1 cellular context compared by ENCODE assay signal in the genomic region with DNA sequence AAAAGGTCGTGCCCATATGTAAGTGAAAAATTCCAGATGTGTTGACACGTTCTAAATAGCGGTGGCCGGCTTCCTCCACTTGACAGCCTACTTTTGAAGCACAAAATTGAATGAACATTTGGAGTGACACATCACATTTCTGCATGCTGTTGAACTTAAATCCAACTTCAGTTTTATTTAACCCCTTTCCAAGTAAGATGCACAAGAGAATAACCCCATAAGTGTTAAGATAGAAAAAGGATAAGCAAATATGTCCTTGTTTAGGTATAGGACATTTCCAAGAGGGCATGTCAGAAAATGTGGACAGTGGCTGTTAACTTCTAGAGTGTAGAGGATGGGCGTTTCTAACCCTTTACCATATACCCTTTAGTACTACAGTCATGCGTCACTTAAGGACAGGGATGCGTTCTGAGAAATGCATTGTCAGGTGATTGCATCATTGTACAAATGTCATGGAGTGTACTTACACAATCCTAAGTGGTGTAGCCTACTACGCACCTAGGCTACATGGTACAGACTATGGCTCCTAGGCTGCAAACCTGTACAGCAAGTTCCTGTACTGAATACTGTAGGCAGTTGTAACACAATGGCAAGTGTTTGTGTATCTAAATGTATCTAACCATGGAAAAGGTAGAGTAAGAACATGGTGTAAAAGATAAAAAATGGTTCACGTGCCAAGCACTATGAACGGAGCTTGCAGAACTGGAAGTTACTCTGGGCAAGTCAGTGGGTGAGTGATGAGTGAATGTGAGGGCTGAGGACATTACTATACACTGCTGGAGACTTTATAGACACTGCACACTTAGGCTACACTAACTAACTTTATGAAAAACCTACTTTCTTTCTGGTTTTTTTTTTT.
TF ChIP-seq lines count a peak whose summit lies in the region.

No MANE protein-coding gene starts in this region.

TF ChIP-seq in K562, 482 proteins besides CTCF, POLR2A, EP300 and RAD21 (continued from another document and continues in another):
- TF ChIP-seq, protein P1, sequence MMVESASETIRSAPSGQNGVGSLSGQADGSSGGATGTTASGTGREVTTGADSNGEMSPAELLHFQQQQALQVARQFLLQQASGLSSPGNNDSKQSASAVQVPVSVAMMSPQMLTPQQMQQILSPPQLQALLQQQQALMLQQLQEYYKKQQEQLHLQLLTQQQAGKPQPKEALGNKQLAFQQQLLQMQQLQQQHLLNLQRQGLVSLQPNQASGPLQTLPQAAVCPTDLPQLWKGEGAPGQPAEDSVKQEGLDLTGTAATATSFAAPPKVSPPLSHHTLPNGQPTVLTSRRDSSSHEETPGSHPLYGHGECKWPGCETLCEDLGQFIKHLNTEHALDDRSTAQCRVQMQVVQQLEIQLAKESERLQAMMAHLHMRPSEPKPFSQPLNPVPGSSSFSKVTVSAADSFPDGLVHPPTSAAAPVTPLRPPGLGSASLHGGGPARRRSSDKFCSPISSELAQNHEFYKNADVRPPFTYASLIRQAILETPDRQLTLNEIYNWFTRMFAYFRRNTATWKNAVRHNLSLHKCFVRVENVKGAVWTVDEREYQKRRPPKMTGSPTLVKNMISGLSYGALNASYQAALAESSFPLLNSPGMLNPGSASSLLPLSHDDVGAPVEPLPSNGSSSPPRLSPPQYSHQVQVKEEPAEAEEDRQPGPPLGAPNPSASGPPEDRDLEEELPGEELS (CRISPR knock-in tag; IDR thresholded peaks at IDR 0.05; ENCODE audit: borderline replicate concordance), result 0 out of 2 replicates have a peak, but pooled peaks have one; percentile 42
- TF ChIP-seq, protein P2, sequence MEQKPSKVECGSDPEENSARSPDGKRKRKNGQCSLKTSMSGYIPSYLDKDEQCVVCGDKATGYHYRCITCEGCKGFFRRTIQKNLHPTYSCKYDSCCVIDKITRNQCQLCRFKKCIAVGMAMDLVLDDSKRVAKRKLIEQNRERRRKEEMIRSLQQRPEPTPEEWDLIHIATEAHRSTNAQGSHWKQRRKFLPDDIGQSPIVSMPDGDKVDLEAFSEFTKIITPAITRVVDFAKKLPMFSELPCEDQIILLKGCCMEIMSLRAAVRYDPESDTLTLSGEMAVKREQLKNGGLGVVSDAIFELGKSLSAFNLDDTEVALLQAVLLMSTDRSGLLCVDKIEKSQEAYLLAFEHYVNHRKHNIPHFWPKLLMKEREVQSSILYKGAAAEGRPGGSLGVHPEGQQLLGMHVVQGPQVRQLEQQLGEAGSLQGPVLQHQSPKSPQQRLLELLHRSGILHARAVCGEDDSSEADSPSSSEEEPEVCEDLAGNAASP (IDR thresholded peaks at IDR 0.05), result peak; percentile 95
- TF ChIP-seq NONO (IDR thresholded peaks at IDR 0.05; ENCODE audit: low read depth in 2 of 2, low read length in 1 of 2) (peak in 1 of 2 experiments; percentile 20; a peak in 1 of 4 replicates), ZNF212 (CRISPR knock-in tag; IDR thresholded peaks at IDR 0.05) (peak; percentile 75; the same call in 1 of the 2 replicates), ZFP30 (CRISPR knock-in tag; IDR thresholded peaks at IDR 0.05; ENCODE audit: borderline replicate concordance) (no peak), GTF2F1 (IDR thresholded peaks at IDR 0.05; ENCODE audit: low read depth, low read length) (no peak), ZNF184 (CRISPR knock-in tag; IDR thresholded peaks at IDR 0.05) (no peak), FUS (optimal IDR thresholded peaks at IDR 0.05; ENCODE audit: low read depth, low read length) (no peak), CTBP1 (IDR thresholded peaks at IDR 0.05; ENCODE audit: borderline replicate concordance) (peak; percentile 90), DDX20 (tag; IDR thresholded peaks at IDR 0.05; ENCODE audit: low read depth) (peak; percentile 89), PRPF4 (IDR thresholded peaks at IDR 0.05; ENCODE audit: insufficient read depth, low read depth, low read length, poor library complexity, severe bottlenecking) (no peak), NR1H2 (CRISPR knock-in tag; IDR thresholded peaks at IDR 0.05) (no peak), NCOA1 (IDR thresholded peaks at IDR 0.05; ENCODE audit: low read depth) (peak; percentile 95), ZNF668 (CRISPR knock-in tag; IDR thresholded peaks at IDR 0.05) (peak; percentile 94), RFX5 (IDR thresholded peaks at IDR 0.05; ENCODE audit: low read depth, low read length) (no peak), CREBBP (IDR thresholded peaks at IDR 0.05; ENCODE audit: low read depth, low read length) (no peak), MCM3 (IDR thresholded peaks at IDR 0.05) (no peak), XRCC5 (IDR thresholded peaks at IDR 0.05; ENCODE audit: low read depth, low read length) (no peak), ZNF583 (CRISPR knock-in tag; IDR thresholded peaks at IDR 0.05) (peak; percentile 95), ZNF785 (CRISPR knock-in tag; IDR thresholded peaks at IDR 0.05) (no peak; the same call in 1 of the 2 replicates), YBX1 (IDR thresholded peaks at IDR 0.05) (no peak), FOXJ3 (CRISPR knock-in tag; IDR thresholded peaks at IDR 0.05) (no peak), FIP1L1 (IDR thresholded peaks at IDR 0.05; ENCODE audit: low read depth, low read length, poor library complexity, severe bottlenecking) (no peak), SRSF1 (IDR thresholded peaks at IDR 0.05; ENCODE audit: low read depth, low read length) (no peak), FOXA1 (IDR thresholded peaks at IDR 0.05; ENCODE audit: borderline replicate concordance) (no peak), TARDBP (IDR thresholded peaks at IDR 0.05) (no peak), KAT2B (IDR thresholded peaks at IDR 0.05; ENCODE audit: low read depth, low read length) (no peak), PCBP2 (IDR thresholded peaks at IDR 0.05; ENCODE audit: low read depth, low read length, poor library complexity, severe bottlenecking) (no peak), SIN3B (IDR thresholded peaks at IDR 0.05; ENCODE audit: low read depth) (no peak), L3MBTL2 (IDR thresholded peaks at IDR 0.05) (peak; percentile 93), HDAC8 (tag; IDR thresholded peaks at IDR 0.05) (peak; percentile 96), RBM15 (IDR thresholded peaks at IDR 0.05; ENCODE audit: insufficient read depth, low read length) (no peak), SAP30 (IDR thresholded peaks at IDR 0.05; ENCODE audit: borderline replicate concordance, insufficient read depth, low read depth, low read length, poor library complexity, severe bottlenecking) (no peak), MAFG (tag; conservative IDR thresholded peaks at IDR 0.05) (peak; percentile 94)
- TF ChIP-seq, protein P3, sequence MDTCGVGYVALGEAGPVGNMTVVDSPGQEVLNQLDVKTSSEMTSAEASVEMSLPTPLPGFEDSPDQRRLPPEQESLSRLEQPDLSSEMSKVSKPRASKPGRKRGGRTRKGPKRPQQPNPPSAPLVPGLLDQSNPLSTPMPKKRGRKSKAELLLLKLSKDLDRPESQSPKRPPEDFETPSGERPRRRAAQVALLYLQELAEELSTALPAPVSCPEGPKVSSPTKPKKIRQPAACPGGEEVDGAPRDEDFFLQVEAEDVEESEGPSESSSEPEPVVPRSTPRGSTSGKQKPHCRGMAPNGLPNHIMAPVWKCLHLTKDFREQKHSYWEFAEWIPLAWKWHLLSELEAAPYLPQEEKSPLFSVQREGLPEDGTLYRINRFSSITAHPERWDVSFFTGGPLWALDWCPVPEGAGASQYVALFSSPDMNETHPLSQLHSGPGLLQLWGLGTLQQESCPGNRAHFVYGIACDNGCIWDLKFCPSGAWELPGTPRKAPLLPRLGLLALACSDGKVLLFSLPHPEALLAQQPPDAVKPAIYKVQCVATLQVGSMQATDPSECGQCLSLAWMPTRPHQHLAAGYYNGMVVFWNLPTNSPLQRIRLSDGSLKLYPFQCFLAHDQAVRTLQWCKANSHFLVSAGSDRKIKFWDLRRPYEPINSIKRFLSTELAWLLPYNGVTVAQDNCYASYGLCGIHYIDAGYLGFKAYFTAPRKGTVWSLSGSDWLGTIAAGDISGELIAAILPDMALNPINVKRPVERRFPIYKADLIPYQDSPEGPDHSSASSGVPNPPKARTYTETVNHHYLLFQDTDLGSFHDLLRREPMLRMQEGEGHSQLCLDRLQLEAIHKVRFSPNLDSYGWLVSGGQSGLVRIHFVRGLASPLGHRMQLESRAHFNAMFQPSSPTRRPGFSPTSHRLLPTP (IDR thresholded peaks at IDR 0.05; ENCODE audit: borderline replicate concordance, extremely low read depth, insufficient read length), result no peak
- TF ChIP-seq, protein P4, sequence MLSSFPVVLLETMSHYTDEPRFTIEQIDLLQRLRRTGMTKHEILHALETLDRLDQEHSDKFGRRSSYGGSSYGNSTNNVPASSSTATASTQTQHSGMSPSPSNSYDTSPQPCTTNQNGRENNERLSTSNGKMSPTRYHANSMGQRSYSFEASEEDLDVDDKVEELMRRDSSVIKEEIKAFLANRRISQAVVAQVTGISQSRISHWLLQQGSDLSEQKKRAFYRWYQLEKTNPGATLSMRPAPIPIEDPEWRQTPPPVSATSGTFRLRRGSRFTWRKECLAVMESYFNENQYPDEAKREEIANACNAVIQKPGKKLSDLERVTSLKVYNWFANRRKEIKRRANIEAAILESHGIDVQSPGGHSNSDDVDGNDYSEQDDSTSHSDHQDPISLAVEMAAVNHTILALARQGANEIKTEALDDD (IDR thresholded peaks at IDR 0.05), result peak; percentile 86
- TF ChIP-seq, protein P5, sequence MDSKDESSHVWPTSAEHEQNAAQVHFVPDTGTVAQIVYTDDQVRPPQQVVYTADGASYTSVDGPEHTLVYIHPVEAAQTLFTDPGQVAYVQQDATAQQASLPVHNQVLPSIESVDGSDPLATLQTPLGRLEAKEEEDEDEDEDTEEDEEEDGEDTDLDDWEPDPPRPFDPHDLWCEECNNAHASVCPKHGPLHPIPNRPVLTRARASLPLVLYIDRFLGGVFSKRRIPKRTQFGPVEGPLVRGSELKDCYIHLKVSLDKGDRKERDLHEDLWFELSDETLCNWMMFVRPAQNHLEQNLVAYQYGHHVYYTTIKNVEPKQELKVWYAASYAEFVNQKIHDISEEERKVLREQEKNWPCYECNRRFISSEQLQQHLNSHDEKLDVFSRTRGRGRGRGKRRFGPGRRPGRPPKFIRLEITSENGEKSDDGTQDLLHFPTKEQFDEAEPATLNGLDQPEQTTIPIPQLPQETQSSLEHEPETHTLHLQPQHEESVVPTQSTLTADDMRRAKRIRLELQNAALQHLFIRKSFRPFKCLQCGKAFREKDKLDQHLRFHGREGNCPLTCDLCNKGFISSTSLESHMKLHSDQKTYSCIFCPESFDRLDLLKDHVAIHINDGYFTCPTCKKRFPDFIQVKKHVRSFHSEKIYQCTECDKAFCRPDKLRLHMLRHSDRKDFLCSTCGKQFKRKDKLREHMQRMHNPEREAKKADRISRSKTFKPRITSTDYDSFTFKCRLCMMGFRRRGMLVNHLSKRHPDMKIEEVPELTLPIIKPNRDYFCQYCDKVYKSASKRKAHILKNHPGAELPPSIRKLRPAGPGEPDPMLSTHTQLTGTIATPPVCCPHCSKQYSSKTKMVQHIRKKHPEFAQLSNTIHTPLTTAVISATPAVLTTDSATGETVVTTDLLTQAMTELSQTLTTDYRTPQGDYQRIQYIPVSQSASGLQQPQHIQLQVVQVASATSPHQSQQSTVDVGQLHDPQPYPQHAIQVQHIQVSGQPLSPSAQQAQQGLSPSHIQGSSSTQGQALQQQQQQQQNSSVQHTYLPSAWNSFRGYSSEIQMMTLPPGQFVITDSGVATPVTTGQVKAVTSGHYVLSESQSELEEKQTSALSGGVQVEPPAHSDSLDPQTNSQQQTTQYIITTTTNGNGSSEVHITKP (IDR thresholded peaks at IDR 0.05; ENCODE audit: partially characterized antibody), result peak; percentile 87
- TF ChIP-seq, protein P6, sequence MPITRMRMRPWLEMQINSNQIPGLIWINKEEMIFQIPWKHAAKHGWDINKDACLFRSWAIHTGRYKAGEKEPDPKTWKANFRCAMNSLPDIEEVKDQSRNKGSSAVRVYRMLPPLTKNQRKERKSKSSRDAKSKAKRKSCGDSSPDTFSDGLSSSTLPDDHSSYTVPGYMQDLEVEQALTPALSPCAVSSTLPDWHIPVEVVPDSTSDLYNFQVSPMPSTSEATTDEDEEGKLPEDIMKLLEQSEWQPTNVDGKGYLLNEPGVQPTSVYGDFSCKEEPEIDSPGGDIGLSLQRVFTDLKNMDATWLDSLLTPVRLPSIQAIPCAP (CRISPR knock-in tag; IDR thresholded peaks at IDR 0.05; ENCODE audit: borderline replicate concordance), result no peak
- TF ChIP-seq, protein P7, sequence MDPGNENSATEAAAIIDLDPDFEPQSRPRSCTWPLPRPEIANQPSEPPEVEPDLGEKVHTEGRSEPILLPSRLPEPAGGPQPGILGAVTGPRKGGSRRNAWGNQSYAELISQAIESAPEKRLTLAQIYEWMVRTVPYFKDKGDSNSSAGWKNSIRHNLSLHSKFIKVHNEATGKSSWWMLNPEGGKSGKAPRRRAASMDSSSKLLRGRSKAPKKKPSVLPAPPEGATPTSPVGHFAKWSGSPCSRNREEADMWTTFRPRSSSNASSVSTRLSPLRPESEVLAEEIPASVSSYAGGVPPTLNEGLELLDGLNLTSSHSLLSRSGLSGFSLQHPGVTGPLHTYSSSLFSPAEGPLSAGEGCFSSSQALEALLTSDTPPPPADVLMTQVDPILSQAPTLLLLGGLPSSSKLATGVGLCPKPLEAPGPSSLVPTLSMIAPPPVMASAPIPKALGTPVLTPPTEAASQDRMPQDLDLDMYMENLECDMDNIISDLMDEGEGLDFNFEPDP (CRISPR knock-in tag; IDR thresholded peaks at IDR 0.05), result peak; percentile 82; the same call in 1 of the 2 replicates
- TF ChIP-seq, protein P8, sequence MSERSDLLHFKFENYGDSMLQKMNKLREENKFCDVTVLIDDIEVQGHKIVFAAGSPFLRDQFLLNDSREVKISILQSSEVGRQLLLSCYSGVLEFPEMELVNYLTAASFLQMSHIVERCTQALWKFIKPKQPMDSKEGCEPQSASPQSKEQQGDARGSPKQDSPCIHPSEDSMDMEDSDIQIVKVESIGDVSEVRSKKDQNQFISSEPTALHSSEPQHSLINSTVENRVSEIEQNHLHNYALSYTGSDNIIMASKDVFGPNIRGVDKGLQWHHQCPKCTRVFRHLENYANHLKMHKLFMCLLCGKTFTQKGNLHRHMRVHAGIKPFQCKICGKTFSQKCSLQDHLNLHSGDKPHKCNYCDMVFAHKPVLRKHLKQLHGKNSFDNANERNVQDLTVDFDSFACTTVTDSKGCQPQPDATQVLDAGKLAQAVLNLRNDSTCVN (CRISPR knock-in tag; IDR thresholded peaks at IDR 0.05), result peak; percentile 6; the same call in 1 of the 2 replicates
- TF ChIP-seq, protein P9, sequence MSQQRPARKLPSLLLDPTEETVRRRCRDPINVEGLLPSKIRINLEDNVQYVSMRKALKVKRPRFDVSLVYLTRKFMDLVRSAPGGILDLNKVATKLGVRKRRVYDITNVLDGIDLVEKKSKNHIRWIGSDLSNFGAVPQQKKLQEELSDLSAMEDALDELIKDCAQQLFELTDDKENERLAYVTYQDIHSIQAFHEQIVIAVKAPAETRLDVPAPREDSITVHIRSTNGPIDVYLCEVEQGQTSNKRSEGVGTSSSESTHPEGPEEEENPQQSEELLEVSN (IDR thresholded peaks at IDR 0.05; ENCODE audit: borderline replicate concordance in 1 of 2, extremely low read depth in 1 of 2, insufficient read depth in 1 of 2, insufficient read length in 1 of 2, low read depth in 1 of 2, low read length in 1 of 2, poor library complexity in 1 of 2, severe bottlenecking in 1 of 2), result no peak
